ENCODE assay signal across 1 cellular context in the genomic region with DNA sequence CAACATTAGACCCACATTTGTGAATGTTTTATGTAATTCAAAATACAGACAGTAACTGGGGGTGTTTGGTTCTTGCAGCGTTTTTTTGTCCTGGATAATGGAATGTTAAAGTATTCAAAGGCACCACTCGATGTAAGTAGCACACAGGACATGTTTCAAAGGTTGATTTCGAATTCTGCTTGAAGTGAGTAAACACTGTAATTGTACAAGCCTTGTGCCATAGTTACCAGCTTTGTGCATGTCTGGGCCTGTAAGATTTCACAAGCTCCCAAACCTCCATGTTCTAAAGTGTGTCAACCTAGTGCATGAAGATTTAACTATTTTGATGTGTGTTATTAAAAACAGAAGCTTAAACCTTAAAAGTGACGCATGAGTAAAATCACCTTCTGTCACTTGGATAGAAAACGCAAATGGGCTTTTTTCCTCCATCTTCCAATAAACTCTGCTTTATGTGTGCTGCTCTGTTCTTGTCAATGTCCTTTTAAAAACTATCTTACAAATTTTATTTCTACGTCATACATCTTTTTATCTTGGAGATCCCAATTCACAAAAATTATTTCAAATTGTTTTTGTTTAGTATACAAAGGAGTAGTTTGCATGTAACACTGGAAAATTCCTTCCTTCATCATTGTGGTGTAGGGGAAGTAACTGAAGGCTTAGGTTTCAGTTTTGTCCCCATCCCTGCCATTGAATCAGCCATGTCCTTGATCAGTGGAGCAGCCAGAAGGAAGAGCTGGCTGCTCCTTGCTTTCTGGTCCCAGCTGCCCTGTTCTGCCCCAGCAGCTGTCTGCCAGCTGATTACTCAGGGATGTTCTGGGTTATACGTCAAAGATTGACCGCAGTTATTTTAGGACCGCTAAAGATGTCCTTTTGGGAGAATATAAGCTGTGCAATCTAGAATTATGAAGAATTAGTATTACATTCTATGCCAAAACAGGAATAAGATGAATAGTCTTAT.
A peak's percentile ranks its signal among the peaks of the same experiment; 100 is the strongest.
TF ChIP-seq lines count a peak whose summit lies in the region.

No MANE protein-coding gene starts in this region.

TF ChIP-seq in HepG2, 621 proteins besides CTCF, POLR2A, EP300 and RAD21 (continued from another document and continues in another):
- TF ChIP-seq, protein P1, sequence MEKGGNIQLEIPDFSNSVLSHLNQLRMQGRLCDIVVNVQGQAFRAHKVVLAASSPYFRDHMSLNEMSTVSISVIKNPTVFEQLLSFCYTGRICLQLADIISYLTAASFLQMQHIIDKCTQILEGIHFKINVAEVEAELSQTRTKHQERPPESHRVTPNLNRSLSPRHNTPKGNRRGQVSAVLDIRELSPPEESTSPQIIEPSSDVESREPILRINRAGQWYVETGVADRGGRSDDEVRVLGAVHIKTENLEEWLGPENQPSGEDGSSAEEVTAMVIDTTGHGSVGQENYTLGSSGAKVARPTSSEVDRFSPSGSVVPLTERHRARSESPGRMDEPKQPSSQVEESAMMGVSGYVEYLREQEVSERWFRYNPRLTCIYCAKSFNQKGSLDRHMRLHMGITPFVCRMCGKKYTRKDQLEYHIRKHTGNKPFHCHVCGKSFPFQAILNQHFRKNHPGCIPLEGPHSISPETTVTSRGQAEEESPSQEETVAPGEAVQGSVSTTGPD (CRISPR knock-in tag; IDR thresholded peaks at IDR 0.05): no peak
- TF ChIP-seq, protein P2, sequence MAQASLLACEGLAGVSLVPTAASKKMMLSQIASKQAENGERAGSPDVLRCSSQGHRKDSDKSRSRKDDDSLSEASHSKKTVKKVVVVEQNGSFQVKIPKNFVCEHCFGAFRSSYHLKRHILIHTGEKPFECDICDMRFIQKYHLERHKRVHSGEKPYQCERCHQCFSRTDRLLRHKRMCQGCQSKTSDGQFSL (CRISPR knock-in tag; IDR thresholded peaks at IDR 0.05): no peak
- no peak for TF ChIP-seq ZNF777 (CRISPR knock-in tag; IDR thresholded peaks at IDR 0.05)
- TF ChIP-seq RARA (CRISPR knock-in tag; IDR thresholded peaks at IDR 0.05): no peak
- no peak for TF ChIP-seq ZFP82 (CRISPR knock-in tag; IDR thresholded peaks at IDR 0.05; ENCODE audit: borderline replicate concordance)
- TF ChIP-seq, protein P3, sequence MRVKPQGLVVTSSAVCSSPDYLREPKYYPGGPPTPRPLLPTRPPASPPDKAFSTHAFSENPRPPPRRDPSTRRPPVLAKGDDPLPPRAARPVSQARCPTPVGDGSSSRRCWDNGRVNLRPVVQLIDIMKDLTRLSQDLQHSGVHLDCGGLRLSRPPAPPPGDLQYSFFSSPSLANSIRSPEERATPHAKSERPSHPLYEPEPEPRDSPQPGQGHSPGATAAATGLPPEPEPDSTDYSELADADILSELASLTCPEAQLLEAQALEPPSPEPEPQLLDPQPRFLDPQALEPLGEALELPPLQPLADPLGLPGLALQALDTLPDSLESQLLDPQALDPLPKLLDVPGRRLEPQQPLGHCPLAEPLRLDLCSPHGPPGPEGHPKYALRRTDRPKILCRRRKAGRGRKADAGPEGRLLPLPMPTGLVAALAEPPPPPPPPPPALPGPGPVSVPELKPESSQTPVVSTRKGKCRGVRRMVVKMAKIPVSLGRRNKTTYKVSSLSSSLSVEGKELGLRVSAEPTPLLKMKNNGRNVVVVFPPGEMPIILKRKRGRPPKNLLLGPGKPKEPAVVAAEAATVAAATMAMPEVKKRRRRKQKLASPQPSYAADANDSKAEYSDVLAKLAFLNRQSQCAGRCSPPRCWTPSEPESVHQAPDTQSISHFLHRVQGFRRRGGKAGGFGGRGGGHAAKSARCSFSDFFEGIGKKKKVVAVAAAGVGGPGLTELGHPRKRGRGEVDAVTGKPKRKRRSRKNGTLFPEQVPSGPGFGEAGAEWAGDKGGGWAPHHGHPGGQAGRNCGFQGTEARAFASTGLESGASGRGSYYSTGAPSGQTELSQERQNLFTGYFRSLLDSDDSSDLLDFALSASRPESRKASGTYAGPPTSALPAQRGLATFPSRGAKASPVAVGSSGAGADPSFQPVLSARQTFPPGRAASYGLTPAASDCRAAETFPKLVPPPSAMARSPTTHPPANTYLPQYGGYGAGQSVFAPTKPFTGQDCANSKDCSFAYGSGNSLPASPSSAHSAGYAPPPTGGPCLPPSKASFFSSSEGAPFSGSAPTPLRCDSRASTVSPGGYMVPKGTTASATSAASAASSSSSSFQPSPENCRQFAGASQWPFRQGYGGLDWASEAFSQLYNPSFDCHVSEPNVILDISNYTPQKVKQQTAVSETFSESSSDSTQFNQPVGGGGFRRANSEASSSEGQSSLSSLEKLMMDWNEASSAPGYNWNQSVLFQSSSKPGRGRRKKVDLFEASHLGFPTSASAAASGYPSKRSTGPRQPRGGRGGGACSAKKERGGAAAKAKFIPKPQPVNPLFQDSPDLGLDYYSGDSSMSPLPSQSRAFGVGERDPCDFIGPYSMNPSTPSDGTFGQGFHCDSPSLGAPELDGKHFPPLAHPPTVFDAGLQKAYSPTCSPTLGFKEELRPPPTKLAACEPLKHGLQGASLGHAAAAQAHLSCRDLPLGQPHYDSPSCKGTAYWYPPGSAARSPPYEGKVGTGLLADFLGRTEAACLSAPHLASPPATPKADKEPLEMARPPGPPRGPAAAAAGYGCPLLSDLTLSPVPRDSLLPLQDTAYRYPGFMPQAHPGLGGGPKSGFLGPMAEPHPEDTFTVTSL (CRISPR knock-in tag; IDR thresholded peaks at IDR 0.05; ENCODE audit: borderline replicate concordance): 0 out of 2 replicates have a peak, but pooled peaks have one; percentile 20
- no peak for TF ChIP-seq ZNF776 (CRISPR knock-in tag; IDR thresholded peaks at IDR 0.05)
- TF ChIP-seq ZNF101 (CRISPR knock-in tag; IDR thresholded peaks at IDR 0.05; ENCODE audit: borderline replicate concordance, low read depth): no peak
- peak; percentile 53; the same call in 1 of the 2 replicates for TF ChIP-seq FOXO1 (CRISPR knock-in tag; IDR thresholded peaks at IDR 0.05)
- TF ChIP-seq YY1 (IDR thresholded peaks at IDR 0.05; ENCODE audit: insufficient read depth, insufficient replicate concordance, low read depth, low read length): peak; percentile 24
- no peak for TF ChIP-seq ZNF256 (CRISPR knock-in tag; conservative IDR thresholded peaks at IDR 0.05)
- TF ChIP-seq, protein P4, sequence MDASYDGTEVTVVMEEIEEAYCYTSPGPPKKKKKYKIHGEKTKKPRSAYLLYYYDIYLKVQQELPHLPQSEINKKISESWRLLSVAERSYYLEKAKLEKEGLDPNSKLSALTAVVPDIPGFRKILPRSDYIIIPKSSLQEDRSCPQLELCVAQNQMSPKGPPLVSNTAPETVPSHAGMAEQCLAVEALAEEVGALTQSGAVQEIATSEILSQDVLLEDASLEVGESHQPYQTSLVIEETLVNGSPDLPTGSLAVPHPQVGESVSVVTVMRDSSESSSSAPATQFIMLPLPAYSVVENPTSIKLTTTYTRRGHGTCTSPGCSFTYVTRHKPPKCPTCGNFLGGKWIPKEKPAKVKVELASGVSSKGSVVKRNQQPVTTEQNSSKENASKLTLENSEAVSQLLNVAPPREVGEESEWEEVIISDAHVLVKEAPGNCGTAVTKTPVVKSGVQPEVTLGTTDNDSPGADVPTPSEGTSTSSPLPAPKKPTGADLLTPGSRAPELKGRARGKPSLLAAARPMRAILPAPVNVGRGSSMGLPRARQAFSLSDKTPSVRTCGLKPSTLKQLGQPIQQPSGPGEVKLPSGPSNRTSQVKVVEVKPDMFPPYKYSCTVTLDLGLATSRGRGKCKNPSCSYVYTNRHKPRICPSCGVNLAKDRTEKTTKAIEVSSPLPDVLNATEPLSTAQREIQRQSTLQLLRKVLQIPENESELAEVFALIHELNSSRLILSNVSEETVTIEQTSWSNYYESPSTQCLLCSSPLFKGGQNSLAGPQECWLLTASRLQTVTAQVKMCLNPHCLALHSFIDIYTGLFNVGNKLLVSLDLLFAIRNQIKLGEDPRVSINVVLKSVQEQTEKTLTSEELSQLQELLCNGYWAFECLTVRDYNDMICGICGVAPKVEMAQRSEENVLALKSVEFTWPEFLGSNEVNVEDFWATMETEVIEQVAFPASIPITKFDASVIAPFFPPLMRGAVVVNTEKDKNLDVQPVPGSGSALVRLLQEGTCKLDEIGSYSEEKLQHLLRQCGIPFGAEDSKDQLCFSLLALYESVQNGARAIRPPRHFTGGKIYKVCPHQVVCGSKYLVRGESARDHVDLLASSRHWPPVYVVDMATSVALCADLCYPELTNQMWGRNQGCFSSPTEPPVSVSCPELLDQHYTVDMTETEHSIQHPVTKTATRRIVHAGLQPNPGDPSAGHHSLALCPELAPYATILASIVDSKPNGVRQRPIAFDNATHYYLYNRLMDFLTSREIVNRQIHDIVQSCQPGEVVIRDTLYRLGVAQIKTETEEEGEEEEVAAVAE (CRISPR knock-in tag; IDR thresholded peaks at IDR 0.05; ENCODE audit: borderline replicate concordance): no peak
- TF ChIP-seq TEAD3 (CRISPR knock-in tag; optimal IDR thresholded peaks at IDR 0.05; ENCODE audit: borderline replicate concordance): peak; percentile 54
- TF ChIP-seq POLR2AphosphoS2 (IDR thresholded peaks at IDR 0.05; ENCODE audit: low read depth, low read length): no peak
- TF ChIP-seq ATRX (CRISPR knock-in tag; IDR thresholded peaks at IDR 0.05; ENCODE audit: borderline replicate concordance): no peak
- TF ChIP-seq ASH2L (IDR thresholded peaks at IDR 0.05; ENCODE audit: insufficient read length, low read depth, low read length): no peak
- no peak for TF ChIP-seq SP4 (CRISPR knock-in tag; IDR thresholded peaks at IDR 0.05)
- TF ChIP-seq ZNF326 (CRISPR knock-in tag; IDR thresholded peaks at IDR 0.05; ENCODE audit: borderline replicate concordance): no peak
- no peak for TF ChIP-seq FOSL2 (CRISPR knock-in tag; IDR thresholded peaks at IDR 0.05)
- no peak for TF ChIP-seq DMAP1 (CRISPR knock-in tag; IDR thresholded peaks at IDR 0.05)
- TF ChIP-seq GFI1 (CRISPR knock-in tag; IDR thresholded peaks at IDR 0.05; ENCODE audit: borderline replicate concordance): no peak
- 0 out of 2 replicates have a peak, but pooled peaks have one; percentile 25 for TF ChIP-seq SOX5 (CRISPR knock-in tag; IDR thresholded peaks at IDR 0.05; ENCODE audit: borderline replicate concordance)
- TF ChIP-seq HMG20B (CRISPR knock-in tag; conservative IDR thresholded peaks at IDR 0.05): no peak
- no peak for TF ChIP-seq ZNF143 (CRISPR knock-in tag; IDR thresholded peaks at IDR 0.05)
- TF ChIP-seq ZNF567 (CRISPR knock-in tag; IDR thresholded peaks at IDR 0.05; ENCODE audit: borderline replicate concordance): no peak
- no peak for TF ChIP-seq PPARG (CRISPR knock-in tag; conservative IDR thresholded peaks at IDR 0.05)
- TF ChIP-seq ZEB1 (IDR thresholded peaks at IDR 0.05; ENCODE audit: insufficient replicate concordance, low read depth): no peak
- peak; percentile 70 for TF ChIP-seq ZNF292 (CRISPR knock-in tag; IDR thresholded peaks at IDR 0.05; ENCODE audit: borderline replicate concordance, low read depth)
- TF ChIP-seq HMG20A (CRISPR knock-in tag; IDR thresholded peaks at IDR 0.05; ENCODE audit: borderline replicate concordance): peak; percentile 30; the same call in 1 of the 2 replicates
- TF ChIP-seq, protein P5, sequence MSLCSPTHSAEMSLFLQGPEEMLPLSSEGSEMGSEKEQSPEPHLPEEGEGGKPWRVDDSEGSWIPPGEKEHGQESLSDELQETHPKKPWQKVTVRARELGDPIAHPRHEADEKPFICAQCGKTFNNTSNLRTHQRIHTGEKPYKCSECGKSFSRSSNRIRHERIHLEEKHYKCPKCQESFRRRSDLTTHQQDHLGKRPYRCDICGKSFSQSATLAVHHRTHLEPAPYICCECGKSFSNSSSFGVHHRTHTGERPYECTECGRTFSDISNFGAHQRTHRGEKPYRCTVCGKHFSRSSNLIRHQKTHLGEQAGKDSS (CRISPR knock-in tag; IDR thresholded peaks at IDR 0.05; ENCODE audit: borderline replicate concordance, low read depth): no peak
- TF ChIP-seq, protein P6, sequence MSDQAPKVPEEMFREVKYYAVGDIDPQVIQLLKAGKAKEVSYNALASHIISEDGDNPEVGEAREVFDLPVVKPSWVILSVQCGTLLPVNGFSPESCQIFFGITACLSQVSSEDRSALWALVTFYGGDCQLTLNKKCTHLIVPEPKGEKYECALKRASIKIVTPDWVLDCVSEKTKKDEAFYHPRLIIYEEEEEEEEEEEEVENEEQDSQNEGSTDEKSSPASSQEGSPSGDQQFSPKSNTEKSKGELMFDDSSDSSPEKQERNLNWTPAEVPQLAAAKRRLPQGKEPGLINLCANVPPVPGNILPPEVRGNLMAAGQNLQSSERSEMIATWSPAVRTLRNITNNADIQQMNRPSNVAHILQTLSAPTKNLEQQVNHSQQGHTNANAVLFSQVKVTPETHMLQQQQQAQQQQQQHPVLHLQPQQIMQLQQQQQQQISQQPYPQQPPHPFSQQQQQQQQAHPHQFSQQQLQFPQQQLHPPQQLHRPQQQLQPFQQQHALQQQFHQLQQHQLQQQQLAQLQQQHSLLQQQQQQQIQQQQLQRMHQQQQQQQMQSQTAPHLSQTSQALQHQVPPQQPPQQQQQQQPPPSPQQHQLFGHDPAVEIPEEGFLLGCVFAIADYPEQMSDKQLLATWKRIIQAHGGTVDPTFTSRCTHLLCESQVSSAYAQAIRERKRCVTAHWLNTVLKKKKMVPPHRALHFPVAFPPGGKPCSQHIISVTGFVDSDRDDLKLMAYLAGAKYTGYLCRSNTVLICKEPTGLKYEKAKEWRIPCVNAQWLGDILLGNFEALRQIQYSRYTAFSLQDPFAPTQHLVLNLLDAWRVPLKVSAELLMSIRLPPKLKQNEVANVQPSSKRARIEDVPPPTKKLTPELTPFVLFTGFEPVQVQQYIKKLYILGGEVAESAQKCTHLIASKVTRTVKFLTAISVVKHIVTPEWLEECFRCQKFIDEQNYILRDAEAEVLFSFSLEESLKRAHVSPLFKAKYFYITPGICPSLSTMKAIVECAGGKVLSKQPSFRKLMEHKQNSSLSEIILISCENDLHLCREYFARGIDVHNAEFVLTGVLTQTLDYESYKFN (CRISPR knock-in tag; conservative IDR thresholded peaks at IDR 0.05): peak; percentile 55; the same call in 1 of the 2 replicates
- TF ChIP-seq LCORL (IDR thresholded peaks at IDR 0.05): no peak
- no peak for TF ChIP-seq LCORL (CRISPR knock-in tag; IDR thresholded peaks at IDR 0.05)
- TF ChIP-seq FOSL1 (CRISPR knock-in tag; IDR thresholded peaks at IDR 0.05; ENCODE audit: borderline replicate concordance): no peak
- no peak for TF ChIP-seq MAZ (IDR thresholded peaks at IDR 0.05; ENCODE audit: borderline replicate concordance, low read depth, low read length)
- no peak for TF ChIP-seq MAZ (CRISPR knock-in tag; IDR thresholded peaks at IDR 0.05; ENCODE audit: low read depth)
- no peak for TF ChIP-seq ZNF207 (IDR thresholded peaks at IDR 0.05; ENCODE audit: borderline replicate concordance)
- TF ChIP-seq ZNF790 (CRISPR knock-in tag; IDR thresholded peaks at IDR 0.05; ENCODE audit: borderline replicate concordance): no peak
- TF ChIP-seq HNF4A (CRISPR knock-in tag; IDR thresholded peaks at IDR 0.05): peak; percentile 67
- TF ChIP-seq GATAD2A (CRISPR knock-in tag; IDR thresholded peaks at IDR 0.05): peak; percentile 56
- no peak for TF ChIP-seq ZBTB8A (CRISPR knock-in tag; IDR thresholded peaks at IDR 0.05; ENCODE audit: borderline replicate concordance, low read depth)
- TF ChIP-seq ZNF546 (CRISPR knock-in tag; conservative IDR thresholded peaks at IDR 0.05): no peak
- no peak for TF ChIP-seq FOXA1 (IDR thresholded peaks at IDR 0.05)
- peak; percentile 68 for TF ChIP-seq FOXA1 (CRISPR knock-in tag; IDR thresholded peaks at IDR 0.05)
- no peak for TF ChIP-seq JUNB (CRISPR knock-in tag; IDR thresholded peaks at IDR 0.05; ENCODE audit: borderline replicate concordance)
- no peak for TF ChIP-seq ZSCAN12 (CRISPR knock-in tag; IDR thresholded peaks at IDR 0.05)
